ENCODE assay signal across 10 cellular contexts in genomic region chr7:100396421-100396982, GRCh38.
DNase-seq lines count a peak whose midpoint lies in the region; ATAC-seq and TF ChIP-seq lines count a peak whose summit lies in the region.
"Had no signal": no experiment of that assay in that cellular context is flagged by ENCODE, and none has a peak within 500 bp of the region (broad histone marks: within the 10 kb centered on the region; RNA-seq: fewer than 3 reads in every experiment).

No MANE protein-coding gene starts in this region.

- peak overlapping the region; percentile 19; the same call in 1 of the 2 replicates for H3K9ac ChIP-seq in MM.1S (ENCODE audit: low read length)

- H3K9me3 Mint-ChIP-seq in dendritic cell treated with granulocyte-macrophage colony-stimulating factor and Interleukin-4, amounts not matched to agents 40 ng/mL and 50 ng/mL, for 4 days = no peaks in the 10 kb centered on the region

- peaks cover 18% of the 10 kb centered on the region for H3K27me3 ChIP-seq in MM.1S (replicated peaks; ENCODE audit: insufficient read depth, low read length)
- H3K27me3 ChIP-seq: cardiac muscle cell had no signal

- in situ Hi-C loops in GM13976 (cut with MboI; ENCODE audit: low sequenced_read_pairs, unreplicated experiment) = no loop called here

- H3K36me3 ChIP-seq in MM.1S (replicated peaks; ENCODE audit: insufficient read depth, low read length) = no peaks in the 10 kb centered on the region
- H3K36me3 ChIP-seq: cardiac muscle cell had no signal

- peaks cover 21% of the 10 kb centered on the region for H3F3A ChIP-seq in MM.1S (ENCODE audit: insufficient read depth, low read length)

- no peaks in the 10 kb centered on the region for H3K9me2 ChIP-seq in MM.1S (replicated peaks; ENCODE audit: insufficient read depth, low read length)

- no peaks in the 10 kb centered on the region for H3K79me2 ChIP-seq in MM.1S (ENCODE audit: low read length)

- peak overlapping the region; percentile 51; the same call in 1 of the 2 replicates for H3K4me2 ChIP-seq in MM.1S (ENCODE audit: low read depth, low read length)

- TF ChIP-seq CTCF in GM13976 (IDR thresholded peaks at IDR 0.05; ENCODE audit: borderline replicate concordance, control extremely low read depth, extremely low read depth, insufficient read depth, missing control alignments) (no peak), MM.1S (IDR thresholded peaks at IDR 0.05; ENCODE audit: low read length) (no peak)

- no peak overlapping the region for H3K4me3 ChIP-seq in MM.1S (ENCODE audit: low read length)
- H3K4me3 ChIP-seq: cardiac muscle cell had no signal

- peaks cover 80% of the 10 kb centered on the region for H3K4me1 Mint-ChIP-seq in dendritic cell treated with granulocyte-macrophage colony-stimulating factor and Interleukin-4, amounts not matched to agents 40 ng/mL and 50 ng/mL, for 4 days (ENCODE audit: low read depth)

- peak overlapping the region; percentile 70 for H3K27ac Mint-ChIP-seq in dendritic cell treated with granulocyte-macrophage colony-stimulating factor and Interleukin-4, amounts not matched to agents 40 ng/mL and 50 ng/mL, for 4 days

- H3K4me1 ChIP-seq in MM.1S (ENCODE audit: low read length) = peaks cover 18% of the 10 kb centered on the region

- H3K4me3 Mint-ChIP-seq in dendritic cell treated with granulocyte-macrophage colony-stimulating factor and Interleukin-4, amounts not matched to agents 40 ng/mL and 50 ng/mL, for 4 days = peak overlapping the region; percentile 61

- H3K27me3 Mint-ChIP-seq in dendritic cell treated with granulocyte-macrophage colony-stimulating factor and Interleukin-4, amounts not matched to agents 40 ng/mL and 50 ng/mL, for 4 days = no peaks in the 10 kb centered on the region

- intact Hi-C loops in dendritic cell treated with granulocyte-macrophage colony-stimulating factor and Interleukin-4, amounts not matched to agents 40 ng/mL and 50 ng/mL, for 4 days (cut with micrococcal nuclease) = no loop called here

- no peak overlapping the region for H2AFZ ChIP-seq in MM.1S (ENCODE audit: low read length)

- H4K20me1 ChIP-seq in MM.1S (ENCODE audit: insufficient read depth, low read length) = no peaks in the 10 kb centered on the region

- H3K27ac ChIP-seq in MM.1S (ENCODE audit: low read length) = peak overlapping the region; percentile 85; the same call in 1 of the 2 replicates
- H3K27ac ChIP-seq: cardiac muscle cell had no signal

- H3K36me3 Mint-ChIP-seq in dendritic cell treated with granulocyte-macrophage colony-stimulating factor and Interleukin-4, amounts not matched to agents 40 ng/mL and 50 ng/mL, for 4 days (ENCODE audit: low read depth) = peaks cover 84% of the 10 kb centered on the region

- DNase-seq in GM13976 (ENCODE audit: low spot score) (peak; percentile 75), MM.1S (peak; percentile 87), HPDE6-E6E7 (ENCODE audit: extremely low spot score) (no peak), hippocampal formation (lab: John Stamatoyannopoulos, UW) (no peak), NCI-H1694 (lab: John Stamatoyannopoulos, UW) (no peak), NCI-H526 (lab: John Stamatoyannopoulos, UW) (no peak)

- ATAC-seq in GM21576 (IDR thresholded peaks at IDR 0.05; ENCODE audit: unreplicated experiment) = peak; percentile 78
- ATAC-seq: HCT116 had no signal

- H3K9me3 ChIP-seq in MM.1S (replicated peaks; ENCODE audit: insufficient read depth, low read length) = no peaks in the 10 kb centered on the region

Comparison
In these comparisons a context has a peak if more than half of its experiments do, and no peak if none do; other contexts are left out.
1. DNase-seq: peak in GM13976 (single experiment) and MM.1S (single experiment); none in HPDE6-E6E7 (single experiment), hippocampal formation (0 of 2), NCI-H1694 (single experiment) and NCI-H526 (0 of 2).